ENCODE assay signal across 8 cellular contexts in the genomic region with DNA sequence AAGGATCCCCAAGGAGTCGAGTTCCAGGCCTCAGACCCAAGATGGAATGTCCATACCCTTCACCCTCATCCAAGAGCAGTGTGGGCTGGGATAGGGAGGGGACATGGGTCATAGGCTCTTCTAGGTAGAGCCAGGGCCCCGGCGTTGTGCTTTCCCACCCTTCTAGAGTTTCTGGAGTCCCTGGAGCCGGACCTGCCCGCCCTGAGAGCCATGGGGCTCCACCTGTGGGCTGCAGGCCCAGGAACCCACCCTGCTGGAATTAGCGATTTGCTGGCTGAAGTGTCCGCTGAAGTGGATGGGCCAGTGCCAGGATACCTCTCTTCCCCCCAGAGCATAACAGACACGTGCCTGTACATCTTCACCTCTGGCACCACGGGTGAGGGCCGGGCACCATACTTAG. TPM values are rescaled to one million over a fixed set of nuclear protein-coding genes. Genes with fewer than 3 reads are reported as not detected.
DNase-seq lines count a peak whose midpoint lies in the region; ATAC-seq and TF ChIP-seq lines count a peak whose summit lies in the region.

No MANE protein-coding gene starts in this region.

- peaks cover 10% of the 10 kb centered on the region for H3K36me3 Mint-ChIP-seq in progenitor cell of endocrine pancreas (ENCODE audit: insufficient read depth)

- H3K4me3 ChIP-seq in GM06990 (replicated peaks; ENCODE audit: low read depth, low read length) (peak overlapping the region; percentile 5), SJSA1 (peak overlapping the region; percentile 52), fibroblast of mammary gland (ENCODE audit: control insufficient read depth, low read depth, low read length) (peak overlapping the region; percentile 65)

- peak overlapping the region; percentile 88 for H3K27ac Mint-ChIP-seq in progenitor cell of endocrine pancreas

- H3K9me3 ChIP-seq in SJSA1 (replicated peaks): no peaks in the 10 kb centered on the region

- H3K36me3 ChIP-seq in GM06990 (ENCODE audit: control insufficient read depth, insufficient read depth, low read length) (peaks cover 16% of the 10 kb centered on the region), SJSA1 (peaks cover 15% of the 10 kb centered on the region)

- H3K4me1 ChIP-seq in SJSA1 (replicated peaks): peaks cover 16% of the 10 kb centered on the region

- H3K27me3 ChIP-seq in GM06990 (replicated peaks; ENCODE audit: control insufficient read depth, insufficient read depth, low read length): no peaks in the 10 kb centered on the region
- H3K27me3 ChIP-seq in SJSA1 (replicated peaks): no peaks in the 10 kb centered on the region

- H3K4me1 Mint-ChIP-seq in progenitor cell of endocrine pancreas (ENCODE audit: low read depth): peaks cover 11% of the 10 kb centered on the region

- DNase-seq in GM06990 (ENCODE audit: extremely low read depth, insufficient read length) (no peak), SJSA1 (ENCODE audit: low read depth in 1 of 2, low spot score in 2 of 2) (no peak), fibroblast of mammary gland (ENCODE audit: low read depth) (no peak), progenitor cell of endocrine pancreas (ENCODE audit: low spot score, unreplicated experiment) (no peak), hypothalamus (lab: John Stamatoyannopoulos, UW) (no peak)

- TF ChIP-seq CTCF in GM06990 (IDR thresholded peaks at IDR 0.05; ENCODE audit: insufficient read depth, low read length, poor library complexity, severe bottlenecking): no peak
- no peak for TF ChIP-seq CTCF in fibroblast of mammary gland (conservative IDR thresholded peaks at IDR 0.05; ENCODE audit: control insufficient read depth, insufficient read depth, low read depth, low read length)
- TF ChIP-seq CTCF in progenitor cell of endocrine pancreas (IDR thresholded peaks at IDR 0.05; ENCODE audit: unreplicated experiment): no peak

- ATAC-seq in HG02588 (IDR thresholded peaks at IDR 0.05; ENCODE audit: unreplicated experiment) (no peak), GM21360 (IDR thresholded peaks at IDR 0.05; ENCODE audit: unreplicated experiment) (no peak), GM19023 (IDR thresholded peaks at IDR 0.05; ENCODE audit: unreplicated experiment) (no peak)

- no peaks in the 10 kb centered on the region for H3K27me3 Mint-ChIP-seq in progenitor cell of endocrine pancreas

- no peaks in the 10 kb centered on the region for H3K9me3 Mint-ChIP-seq in progenitor cell of endocrine pancreas (ENCODE audit: low read depth)

- H3K27ac ChIP-seq in SJSA1: no peak overlapping the region

- H3K4me3 Mint-ChIP-seq in progenitor cell of endocrine pancreas (ENCODE audit: low read depth): peak overlapping the region; percentile 81

RNA-seq across cellular contexts. Expression of a gene that starts 1.1 kb away (rescaled TPM):
- total RNA-seq in SJSA1 (2014; rRNA removed; shearing (Covaris generic)): 5.7 and 11.9 TPM in 2 replicates
- 29.5 and 36.6 TPM in 2 replicates for total RNA-seq in progenitor cell of endocrine pancreas

RNA-seq across cellular contexts. Expression of a gene that starts 48.5 kb away (rescaled TPM):
- 17.2 and 23.4 TPM in 2 replicates for total RNA-seq in SJSA1 (2014; rRNA removed; shearing (Covaris generic))
- total RNA-seq in progenitor cell of endocrine pancreas: 145 and 152 TPM in 2 replicates

Comparison
In these comparisons a context has a peak if more than half of its experiments do, and no peak if none do; other contexts are left out.
1. H3K4me3 ChIP-seq: peak in every context shown above with its lines; median percentile 65 in fibroblast of mammary gland; 52 in SJSA1; 5 in GM06990.